Comparison of ENCODE assay signal across 9 cellular contexts in the genomic region with DNA sequence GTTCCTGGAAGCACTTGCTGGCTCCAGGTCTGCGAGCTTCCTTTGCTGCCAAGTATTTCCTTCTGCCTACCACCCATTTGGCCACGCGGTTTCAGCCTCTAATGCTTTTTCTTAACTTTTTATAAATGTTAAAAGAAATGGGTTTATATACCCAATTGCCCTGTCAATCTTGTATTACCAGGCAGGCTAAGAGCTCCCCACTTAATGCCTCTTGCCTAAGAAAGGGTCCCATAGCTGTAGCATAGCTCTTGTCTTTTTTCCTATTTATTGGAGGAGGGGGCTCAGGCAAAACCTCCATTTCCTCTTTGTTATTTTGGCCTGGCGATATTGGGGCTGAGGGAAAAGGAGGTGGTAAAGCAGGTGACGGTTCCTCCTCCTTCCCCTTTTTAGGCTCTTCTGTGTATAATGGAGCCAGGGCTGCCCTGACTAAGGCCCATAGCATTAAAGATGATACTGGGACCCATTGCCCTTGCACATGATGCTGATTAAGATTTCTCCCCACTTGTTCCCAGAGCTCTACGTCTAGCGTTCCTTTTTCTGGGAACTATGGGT. TPM values are rescaled to one million over a fixed set of nuclear protein-coding genes. Genes with fewer than 3 reads are reported as not detected.
DNase-seq lines count a peak whose midpoint lies in the region; ATAC-seq and TF ChIP-seq lines count a peak whose summit lies in the region.
"Had no signal": no experiment of that assay in that cellular context is flagged by ENCODE, and none has a peak within 500 bp of the region (broad histone marks: within the 10 kb centered on the region; RNA-seq: fewer than 3 reads in every experiment).

No MANE protein-coding gene starts in this region.

- H3K27ac Mint-ChIP-seq in CD14-positive monocyte = peak overlapping the region in 1 of 7 donors; percentile 74
- peak overlapping the region; percentile 28 for H3K27ac Mint-ChIP-seq in activated T-helper 17 cell treated with anti-CD3 and anti-CD28 coated beads, Interleukin-2, amount 50 U/mL, for 72 hours
- H3K27ac Mint-ChIP-seq: activated naive CD4-positive, alpha-beta T cell treated with anti-CD3 and anti-CD28 coated beads, Interleukin-2, amount 50 U/mL, for 72 hours had no signal

- H3K4me1 Mint-ChIP-seq in CD14-positive monocyte = peaks cover 11% of the 10 kb centered on the region
- peaks cover 6% of the 10 kb centered on the region for H3K4me1 Mint-ChIP-seq in activated T-helper 17 cell treated with anti-CD3 and anti-CD28 coated beads, Interleukin-2, amount 50 U/mL, for 72 hours

- 0 out of 2 replicates have a peak overlapping the region, but pooled peaks have one; percentile 13 for H3K4me3 ChIP-seq in HFF-Myc (replicated peaks; ENCODE audit: low read depth, low read length)
- H3K4me3 ChIP-seq in mucosa of rectum (ENCODE audit: low read length in 2 of 2) = peak overlapping the region; percentile 60 to 67

- peaks cover 0 to 1% (median 0%) of the 10 kb centered on the region in 7 donors for H3K9me3 Mint-ChIP-seq in CD14-positive monocyte
- no peaks in the 10 kb centered on the region for H3K9me3 Mint-ChIP-seq in activated T-helper 17 cell treated with anti-CD3 and anti-CD28 coated beads, Interleukin-2, amount 50 U/mL, for 72 hours
- H3K9me3 Mint-ChIP-seq: activated naive CD4-positive, alpha-beta T cell treated with anti-CD3 and anti-CD28 coated beads, Interleukin-2, amount 50 U/mL, for 72 hours had no signal

- H3K4me3 Mint-ChIP-seq in CD14-positive monocyte = peak overlapping the region; percentile 42 to 86
- H3K4me3 Mint-ChIP-seq in activated T-helper 17 cell treated with anti-CD3 and anti-CD28 coated beads, Interleukin-2, amount 50 U/mL, for 72 hours = peak overlapping the region; percentile 56

- peaks cover 6 to 15% of the 10 kb centered on the region in 2 donors for H3K4me1 ChIP-seq in mucosa of rectum (ENCODE audit: control insufficient read depth in 2 of 2, insufficient read depth in 2 of 2, low read length in 2 of 2)

- H3K36me3 ChIP-seq in mucosa of rectum (ENCODE audit: control insufficient read depth in 2 of 2, insufficient read depth in 2 of 2, low read length in 2 of 2) = no peaks in the 10 kb centered on the region

- H3K27ac ChIP-seq in mucosa of rectum (ENCODE audit: low read depth in 2 of 2, low read length in 2 of 2) = peak overlapping the region; percentile 79 to 83

- H3K9ac ChIP-seq in mucosa of rectum (ENCODE audit: low read depth in 1 of 2, low read length in 2 of 2) = peak overlapping the region; percentile 47 to 60

- no peak for TF ChIP-seq CTCF in CD14-positive monocyte (IDR thresholded peaks at IDR 0.05)
- no peak for TF ChIP-seq CTCF in HFF-Myc (IDR thresholded peaks at IDR 0.05; ENCODE audit: low read depth, low read length, missing control alignments)

- peaks cover 2% of the 10 kb centered on the region in 3 donors for H3K27me3 Mint-ChIP-seq in CD14-positive monocyte (ENCODE audit: low read depth in 3 of 3)
- H3K27me3 Mint-ChIP-seq in activated T-helper 17 cell treated with anti-CD3 and anti-CD28 coated beads, Interleukin-2, amount 50 U/mL, for 72 hours = no peaks in the 10 kb centered on the region

- no peaks in the 10 kb centered on the region for H3K9me3 ChIP-seq in mucosa of rectum (ENCODE audit: control insufficient read depth in 2 of 2, low read length in 2 of 2)

- intact Hi-C loops in CD14-positive monocyte (cut with micrococcal nuclease) = no loop called here

- peak; percentile 7 for ATAC-seq in activated T-helper 17 cell treated with anti-CD3 and anti-CD28 coated beads, Interleukin-2, amount 50 U/mL, for 72 hours (replicated peaks)
- ATAC-seq in HG03442 (IDR thresholded peaks at IDR 0.05; ENCODE audit: unreplicated experiment) = no peak

- H3K36me3 Mint-ChIP-seq in CD14-positive monocyte = no peaks in the 10 kb centered on the region
- H3K36me3 Mint-ChIP-seq in activated T-helper 17 cell treated with anti-CD3 and anti-CD28 coated beads, Interleukin-2, amount 50 U/mL, for 72 hours (ENCODE audit: low read depth) = no peaks in the 10 kb centered on the region
- H3K36me3 Mint-ChIP-seq: activated naive CD4-positive, alpha-beta T cell treated with anti-CD3 and anti-CD28 coated beads, Interleukin-2, amount 50 U/mL, for 72 hours had no signal

- no peak for DNase-seq in CD14-positive monocyte (ENCODE audit: low spot score)
- DNase-seq in HFF-Myc (ENCODE audit: extremely low read depth, low read depth) = no peak
- DNase-seq in DMS53 treated with DMSO at 0.1 percent for 48 hours (lab: John Stamatoyannopoulos, UW; ENCODE audit: unreplicated experiment) = no peak
- DNase-seq in C1 segment of cervical spinal cord (lab: John Stamatoyannopoulos, UW) = no peak
- DNase-seq in LoVo (ENCODE audit: low spot score) = no peak

- H3K27me3 ChIP-seq in mucosa of rectum (ENCODE audit: control insufficient read depth in 2 of 2, insufficient read depth in 2 of 2, low read length in 2 of 2) = no peaks in the 10 kb centered on the region

RNA-seq across cellular contexts. Expression of a gene that starts 21.6 kb away (rescaled TPM):
- 10 to 100 TPM; 33.4 to 42.5 TPM for polyA plus RNA-seq in CD14-positive monocyte
- total RNA-seq in activated T-helper 17 cell treated with anti-CD3 and anti-CD28 coated beads, Interleukin-2, amount 50 U/mL, for 72 hours = 10 to 100 TPM; 45.6 to 51.1 TPM

RNA-seq across cellular contexts. Expression of a gene that starts 36.4 kb away (rescaled TPM):
- polyA plus RNA-seq in CD14-positive monocyte = 10 to 100 TPM; 16.2 to 17.8 TPM
- 10 to 100 TPM; 31.0 to 40.6 TPM for total RNA-seq in activated T-helper 17 cell treated with anti-CD3 and anti-CD28 coated beads, Interleukin-2, amount 50 U/mL, for 72 hours
